In the genomic region with DNA sequence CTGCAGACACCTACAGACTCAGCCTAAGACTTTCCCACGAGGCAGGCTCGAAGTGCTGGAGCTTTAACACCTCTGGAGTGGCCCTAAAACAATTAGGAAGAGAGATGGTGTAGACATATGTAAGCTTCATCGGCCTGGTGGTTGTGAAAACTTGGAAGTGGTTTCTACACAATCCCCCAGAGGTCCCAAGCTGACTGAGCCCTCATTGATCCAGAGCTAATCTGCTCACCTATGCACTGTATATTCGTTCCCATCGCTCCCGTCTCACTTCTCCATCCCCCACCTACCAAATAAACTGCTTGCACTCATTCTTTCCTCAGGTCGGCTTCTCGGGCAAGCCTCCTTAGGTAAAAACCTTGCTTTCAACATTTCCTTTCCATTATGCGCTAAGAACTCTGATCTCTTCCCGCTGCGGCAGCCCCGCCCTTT, we compare ENCODE assay signal across 8 cellular contexts. TPM values are rescaled to one million over a fixed set of nuclear protein-coding genes. Genes with fewer than 3 reads are reported as not detected.
DNase-seq lines count a peak whose midpoint lies in the region; ATAC-seq and TF ChIP-seq lines count a peak whose summit lies in the region.

No MANE protein-coding gene starts in this region.

- no peaks in the 10 kb centered on the region for H4K20me1 ChIP-seq in OCI-LY1 (ENCODE audit: insufficient read depth, low read length)

- H3F3A ChIP-seq in OCI-LY1 (ENCODE audit: insufficient read depth, low read length): no peaks in the 10 kb centered on the region

- TF ChIP-seq CTCF in OCI-LY1 (IDR thresholded peaks at IDR 0.05; ENCODE audit: low read length): no peak
- TF ChIP-seq CTCF in glutamatergic neuron (IDR thresholded peaks at IDR 0.05; ENCODE audit: partially characterized antibody, unreplicated experiment): no peak

- H3K9me2 ChIP-seq in OCI-LY1 (ENCODE audit: low read depth, low read length): no peaks in the 10 kb centered on the region

- peak overlapping the region; percentile 76 for H3K4me3 ChIP-seq in OCI-LY1 (ENCODE audit: low read depth, low read length, poor library complexity, severe bottlenecking)
- peak overlapping the region; percentile 42 to 71 (median 64) for H3K4me3 ChIP-seq in skin epidermis

- peaks cover 24% of the 10 kb centered on the region for H3K36me3 Mint-ChIP-seq in glutamatergic neuron (ENCODE audit: unreplicated experiment)

- 0 out of 2 replicates have a peak overlapping the region, but pooled peaks have one; percentile 1 for H2AFZ ChIP-seq in OCI-LY1 (ENCODE audit: low read length)

- no peaks in the 10 kb centered on the region for H3K27me3 ChIP-seq in OCI-LY1 (ENCODE audit: insufficient read depth, low read length)

- peaks cover 24% of the 10 kb centered on the region for H3K36me3 ChIP-seq in OCI-LY1 (ENCODE audit: insufficient read depth, low read length)

- peaks cover 1% of the 10 kb centered on the region for H3K9me3 Mint-ChIP-seq in glutamatergic neuron (ENCODE audit: unreplicated experiment)

- no peak overlapping the region for H3K4me3 Mint-ChIP-seq in glutamatergic neuron (ENCODE audit: unreplicated experiment)

- no peaks in the 10 kb centered on the region for H3K27me3 Mint-ChIP-seq in glutamatergic neuron (ENCODE audit: unreplicated experiment)

- no peaks in the 10 kb centered on the region for H3K4me1 Mint-ChIP-seq in glutamatergic neuron (ENCODE audit: low read depth, unreplicated experiment)

- DNase-seq in glutamatergic neuron (peak; percentile 14), HK-2 (ENCODE audit: unreplicated experiment) (no peak), COLO668 (lab: John Stamatoyannopoulos, UW; ENCODE audit: unreplicated experiment) (no peak)

- no peak overlapping the region for H3K27ac Mint-ChIP-seq in glutamatergic neuron (ENCODE audit: unreplicated experiment)

- no peaks in the 10 kb centered on the region for H3K79me2 ChIP-seq in OCI-LY1 (ENCODE audit: insufficient read depth, low read length)

- peaks cover 13% of the 10 kb centered on the region for H3K4me1 ChIP-seq in OCI-LY1 (ENCODE audit: insufficient read depth, low read length, severe bottlenecking)

- ATAC-seq in GM19455 (IDR thresholded peaks at IDR 0.05; ENCODE audit: unreplicated experiment) (peak; percentile 17), HG03108 (IDR thresholded peaks at IDR 0.05; ENCODE audit: unreplicated experiment) (no peak), GM19023 (IDR thresholded peaks at IDR 0.05; ENCODE audit: unreplicated experiment) (no peak)

- H3K9me3 ChIP-seq in OCI-LY1 (ENCODE audit: low read length): peaks cover 3% of the 10 kb centered on the region; the same call in 1 of the 2 replicates

- H3K4me2 ChIP-seq in OCI-LY1 (ENCODE audit: low read length): peak overlapping the region; percentile 67

- H3K27ac ChIP-seq in OCI-LY1 (ENCODE audit: low read depth, low read length, poor library complexity, severe bottlenecking) (peak overlapping the region; percentile 81), skin epidermis (peak overlapping the region in 20 of 21 experiments; percentile 71 to 99 (median 93))

- H3K9ac ChIP-seq in OCI-LY1 (ENCODE audit: low read length): peak overlapping the region; percentile 67

RNA-seq across cellular contexts. Expression of gene ZNF793, which starts 0.8 kb away (rescaled TPM):
- 19.4 TPM for total RNA-seq in glutamatergic neuron (ENCODE audit: unreplicated experiment)

RNA-seq across cellular contexts. Expression of gene ZNF570, which starts 36.8 kb away (rescaled TPM):
- total RNA-seq in glutamatergic neuron (ENCODE audit: unreplicated experiment): 14.5 TPM

RNA-seq across cellular contexts. Expression of gene ZNF569, which starts 38.7 kb away (rescaled TPM):
- 11.8 TPM for total RNA-seq in glutamatergic neuron (ENCODE audit: unreplicated experiment)
